In the genomic region with DNA sequence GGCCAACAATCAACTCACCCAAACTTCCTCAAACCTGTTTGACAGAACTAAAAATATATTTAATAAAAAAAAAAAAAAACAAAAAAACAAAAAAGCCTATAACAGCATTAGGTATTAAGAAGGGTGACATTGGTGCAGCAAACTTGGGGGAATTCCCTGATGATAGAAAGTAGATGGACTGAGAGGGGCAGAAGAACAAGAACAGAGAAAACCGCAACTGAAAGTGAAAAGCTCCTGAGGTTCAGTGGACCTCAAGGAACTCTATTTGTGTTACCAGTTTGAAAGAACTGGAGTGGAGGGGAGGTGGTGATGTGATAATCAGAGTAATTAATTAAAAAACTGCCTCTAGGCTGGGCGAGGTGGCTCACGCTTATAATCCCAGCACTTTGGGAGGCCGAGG, we compare ENCODE assay signal across 15 cellular contexts. TPM values are rescaled to one million over a fixed set of nuclear protein-coding genes. Genes with fewer than 3 reads are reported as not detected.
DNase-seq lines count a peak whose midpoint lies in the region; ATAC-seq and TF ChIP-seq lines count a peak whose summit lies in the region.
"Had no signal": no experiment of that assay in that cellular context is flagged by ENCODE, and none has a peak within 500 bp of the region (broad histone marks: within the 10 kb centered on the region; RNA-seq: fewer than 3 reads in every experiment).

No MANE protein-coding gene starts in this region.

- no peaks in the 10 kb centered on the region for H3K36me3 ChIP-seq in OCI-LY3 (replicated peaks; ENCODE audit: low read depth, low read length)
- no peaks in the 10 kb centered on the region for H3K36me3 ChIP-seq in SK-N-SH (replicated peaks in 1 of 2; ENCODE audit: control insufficient read depth in 1 of 2, insufficient read depth in 2 of 2, low read length in 1 of 2)
- H3K36me3 ChIP-seq: BLaER1 treated with 17β-estradiol and CSF1 and Interleukin-3, amounts not matched to agents 10 nM and 100 nM had no signal

- H2AFZ ChIP-seq in OCI-LY3 (ENCODE audit: low read depth, low read length) (no peak overlapping the region), SK-N-SH (ENCODE audit: low read depth) (no peak overlapping the region)

- H3K27ac ChIP-seq in OCI-LY3 (ENCODE audit: low read length) (no peak overlapping the region), SK-N-SH (ENCODE audit: low read depth in 2 of 2, low read length in 1 of 2) (no peak overlapping the region)
- H3K27ac ChIP-seq: BLaER1 treated with 17β-estradiol and CSF1 and Interleukin-3, amounts not matched to agents 10 nM and 100 nM; body of pancreas had no signal

- DNase-seq in UCSD-AML1 (lab: John Stamatoyannopoulos, UW; ENCODE audit: unreplicated experiment) (no peak), HEK293T (ENCODE audit: extremely low spot score) (no peak), SK-N-SH (no peak), NCI-H1092 (lab: John Stamatoyannopoulos, UW) (no peak)
- DNase-seq: body of pancreas, mesenchymal stem cell, NCI-H1436 treated with DMSO at 0.1 percent for 48 hours, NCI-H510A, nucleus accumbens, small intestine had no signal

- no peak for TF ChIP-seq RAD21 in SK-N-SH (IDR thresholded peaks at IDR 0.05; ENCODE audit: low read length)

- no peaks in the 10 kb centered on the region for H3K9me2 ChIP-seq in SK-N-SH

- no peaks in the 10 kb centered on the region for H4K20me1 ChIP-seq in OCI-LY3 (ENCODE audit: insufficient read depth, low read length)
- H4K20me1 ChIP-seq in SK-N-SH (ENCODE audit: insufficient read depth) = no peaks in the 10 kb centered on the region
- H4K20me1 ChIP-seq: BLaER1 treated with 17β-estradiol and CSF1 and Interleukin-3, amounts not matched to agents 10 nM and 100 nM had no signal

- ATAC-seq in GM18870 (IDR thresholded peaks at IDR 0.05; ENCODE audit: unreplicated experiment) (peak; percentile 84), GM21529 (IDR thresholded peaks at IDR 0.05; ENCODE audit: unreplicated experiment) (peak; percentile 71), HG03045 (IDR thresholded peaks at IDR 0.05; ENCODE audit: unreplicated experiment) (peak; percentile 68)
- ATAC-seq: body of pancreas had no signal

- POLR2A ChIA-PET in HEK293T (lab: Yijun Ruan, JAX) (no interaction called here), SK-N-SH (lab: Yijun Ruan, JAX) (no interaction called here)

- H3F3A ChIP-seq in SK-N-SH (replicated peaks; ENCODE audit: insufficient read depth) = no peaks in the 10 kb centered on the region

- H3K9ac ChIP-seq in OCI-LY3 (ENCODE audit: low read length) (no peak overlapping the region), SK-N-SH (no peak overlapping the region)
- H3K9ac ChIP-seq: BLaER1 treated with 17β-estradiol and CSF1 and Interleukin-3, amounts not matched to agents 10 nM and 100 nM had no signal

- 80% methylated on average over 4 of the region's 4 CpGs for WGBS in SK-N-SH (ENCODE audit: low lambda C conversion rate)

- H3K27me3 ChIP-seq in OCI-LY3 (ENCODE audit: low read depth, low read length) (peaks cover 40% of the 10 kb centered on the region), SK-N-SH (ENCODE audit: insufficient read depth) (no peaks in the 10 kb centered on the region)
- H3K27me3 ChIP-seq: BLaER1 treated with 17β-estradiol and CSF1 and Interleukin-3, amounts not matched to agents 10 nM and 100 nM; body of pancreas had no signal

- H3K9me3 ChIP-seq in OCI-LY3 (ENCODE audit: insufficient read depth, low read length) (no peaks in the 10 kb centered on the region), SK-N-SH (no peaks in the 10 kb centered on the region)
- H3K9me3 ChIP-seq: body of pancreas had no signal

- CTCF ChIA-PET in HEK293T (lab: Yijun Ruan, JAX) = no interaction called here
- CTCF ChIA-PET in SK-N-SH (lab: Yijun Ruan, JAX) = interaction anchor here (1.1 to 1.2 kb wide), 2 partner anchors 22 to 277 kb away, joined by 3 read pairs; no protein-coding TSS in a partner anchor

- TF ChIP-seq EP300 in SK-N-SH (IDR thresholded peaks at IDR 0.05; ENCODE audit: borderline replicate concordance in 1 of 2, low read depth in 1 of 2, low read length in 1 of 2) = no peak

- H3K79me2 ChIP-seq in OCI-LY3 (ENCODE audit: low read length) (no peaks in the 10 kb centered on the region), SK-N-SH (ENCODE audit: insufficient read depth) (no peaks in the 10 kb centered on the region)

- no peak overlapping the region for H3K4me3 ChIP-seq in OCI-LY3 (ENCODE audit: low read length)
- H3K4me3 ChIP-seq in SK-N-SH (ENCODE audit: low read depth in 2 of 2, low read length in 1 of 2) = no peak overlapping the region
- H3K4me3 ChIP-seq: BLaER1 treated with 17β-estradiol and CSF1 and Interleukin-3, amounts not matched to agents 10 nM and 100 nM; body of pancreas had no signal

- peak overlapping the region; percentile 36; the same call in 1 of the 2 replicates for H3K4me2 ChIP-seq in OCI-LY3 (ENCODE audit: low read length)
- H3K4me2 ChIP-seq in SK-N-SH = no peak overlapping the region
- H3K4me2 ChIP-seq: BLaER1 treated with 17β-estradiol and CSF1 and Interleukin-3, amounts not matched to agents 10 nM and 100 nM had no signal

- TF ChIP-seq CTCF in OCI-LY3 (IDR thresholded peaks at IDR 0.05; ENCODE audit: low read depth, low read length) (no peak), SK-N-SH (IDR thresholded peaks at IDR 0.05) (no peak)

- peaks cover 22% of the 10 kb centered on the region for H3K4me1 ChIP-seq in OCI-LY3 (ENCODE audit: low read length)
- H3K4me1 ChIP-seq in SK-N-SH (ENCODE audit: control insufficient read depth in 1 of 2, insufficient read depth in 2 of 2, low read depth in 1 of 2, low read length in 1 of 2) = no peaks in the 10 kb centered on the region

TF ChIP-seq in HEK293T, 16 proteins besides CTCF, POLR2A, EP300 and RAD21:
- no peak for TF ChIP-seq ZNF384 (IDR thresholded peaks at IDR 0.05)

TF ChIP-seq in SK-N-SH, 30 proteins besides CTCF, POLR2A, EP300 and RAD21:
- TF ChIP-seq JUND (IDR thresholded peaks at IDR 0.05) (no peak), TCF12 (IDR thresholded peaks at IDR 0.05) (no peak), SIN3A (IDR thresholded peaks at IDR 0.05; ENCODE audit: borderline replicate concordance, low read depth, low read length) (no peak), SMC3 (IDR thresholded peaks at IDR 0.05; ENCODE audit: low read depth, low read length) (no peak), GABPA (IDR thresholded peaks at IDR 0.05; ENCODE audit: low read depth) (no peak)
- TF ChIP-seq, protein P1, sequence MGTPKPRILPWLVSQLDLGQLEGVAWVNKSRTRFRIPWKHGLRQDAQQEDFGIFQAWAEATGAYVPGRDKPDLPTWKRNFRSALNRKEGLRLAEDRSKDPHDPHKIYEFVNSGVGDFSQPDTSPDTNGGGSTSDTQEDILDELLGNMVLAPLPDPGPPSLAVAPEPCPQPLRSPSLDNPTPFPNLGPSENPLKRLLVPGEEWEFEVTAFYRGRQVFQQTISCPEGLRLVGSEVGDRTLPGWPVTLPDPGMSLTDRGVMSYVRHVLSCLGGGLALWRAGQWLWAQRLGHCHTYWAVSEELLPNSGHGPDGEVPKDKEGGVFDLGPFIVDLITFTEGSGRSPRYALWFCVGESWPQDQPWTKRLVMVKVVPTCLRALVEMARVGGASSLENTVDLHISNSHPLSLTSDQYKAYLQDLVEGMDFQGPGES (IDR thresholded peaks at IDR 0.05; ENCODE audit: low read depth, low read length) = no peak

RNA-seq across cellular contexts. Expression of gene MACROD2, which starts 53.8 kb away (rescaled TPM):
- 0.24 and 0.33 TPM in 2 replicates for polyA plus RNA-seq in SK-N-SH (2012; rRNA removed)
- polyA plus RNA-seq in SK-N-SH (2012; cell fraction: cytosol; rRNA removed) = 0.58 and 0.60 TPM in 2 replicates
- 1.0 and 1.4 TPM in 2 replicates for polyA plus RNA-seq in SK-N-SH (2012; cell fraction: nucleus; rRNA removed)

RNA-seq across cellular contexts. Expression of gene SEL1L2, which starts 58.7 kb away (rescaled TPM):
- polyA plus RNA-seq in SK-N-SH (2012; rRNA removed) = 0.15 TPM in 1 of 2 replicates, not detected in the other
- 0.17 and 0.31 TPM in 2 replicates for polyA plus RNA-seq in SK-N-SH (2012; cell fraction: cytosol; rRNA removed)
- 0.13 TPM in 1 of 2 replicates, not detected in the other for polyA plus RNA-seq in SK-N-SH (2012; cell fraction: nucleus; rRNA removed)
- polyA plus RNA-seq: small intestine had no signal
